9 cellular contexts compared by ENCODE assay signal in genomic region chr6:153790881-153791473, GRCh38.
DNase-seq lines count a peak whose midpoint lies in the region; TF ChIP-seq lines count a peak whose summit lies in the region.
"Had no signal": no experiment of that assay in that cellular context is flagged by ENCODE, and none has a peak within 500 bp of the region (broad histone marks: within the 10 kb centered on the region; RNA-seq: fewer than 3 reads in every experiment).

No MANE protein-coding gene starts in this region.

- DNase-seq in H7 (peak; percentile 10), SK-MEL-5 (ENCODE audit: low read depth, low spot score) (peak; percentile 49), iPS DF 6.9 (ENCODE audit: low read depth, low spot score) (peak; percentile 29), SW480 (ENCODE audit: low spot score) (no peak), hepatic stellate cell (ENCODE audit: low spot score) (no peak)
- DNase-seq in stimulated activated CD4-positive, alpha-beta T cell treated with anti-CD3 and anti-CD28 coated beads, Interleukin-1b, Interleukin-23, amount 100 ng/mL, for 48 hours: no peak
- no peak for DNase-seq in activated CD4-positive, CD25-positive, alpha-beta regulatory T cell (lab: John Stamatoyannopoulos, UW)
- DNase-seq: DMS153 had no signal

- H3K4me1 ChIP-seq in iPS DF 6.9 (ENCODE audit: control insufficient read depth, insufficient read depth, low read length): no peaks in the 10 kb centered on the region

- H3K36me3 ChIP-seq in H7 (replicated peaks; ENCODE audit: control insufficient read depth, insufficient read depth, low read length) (no peaks in the 10 kb centered on the region), iPS DF 6.9 (ENCODE audit: control insufficient read depth, insufficient read depth, low read length) (no peaks in the 10 kb centered on the region)

- no CpG with 5 or more reads among the region's 1 CpG for WGBS in iPS DF 6.9 (ENCODE audit: insufficient coverage, insufficient read length)

- in situ Hi-C loops in SK-MEL-5 (cut with HindIII; ENCODE audit: low pct_unique_long_range_greater_than_20kb, low sequenced_read_pairs): no loop called here

- H3K4me3 ChIP-seq in H7 (ENCODE audit: insufficient read depth, low read depth, low read length) (no peak overlapping the region), iPS DF 6.9 (ENCODE audit: low read length) (no peak overlapping the region)

- no peaks in the 10 kb centered on the region for H3K9me3 ChIP-seq in iPS DF 6.9 (ENCODE audit: control insufficient read depth, insufficient read depth, low read length)

- H3K27ac ChIP-seq in C4-2B (no peak overlapping the region), iPS DF 6.9 (ENCODE audit: low read length) (no peak overlapping the region)

- TF ChIP-seq CTCF in C4-2B (conservative IDR thresholded peaks at IDR 0.05): peak; percentile 41

- H3K27me3 ChIP-seq in H7 (ENCODE audit: control insufficient read depth, insufficient read depth, low read length) (no peaks in the 10 kb centered on the region), iPS DF 6.9 (ENCODE audit: control insufficient read depth, insufficient read depth, low read length) (no peaks in the 10 kb centered on the region)

Comparison
In these comparisons a context has a peak if more than half of its experiments do, and no peak if none do; other contexts are left out.
1. DNase-seq: peak in H7 (single experiment), SK-MEL-5 (single experiment) and iPS DF 6.9 (single experiment); none in SW480 (single experiment), hepatic stellate cell (single experiment), stimulated activated CD4-positive, alpha-beta T cell treated with anti-CD3 and anti-CD28 coated beads, Interleukin-1b, Interleukin-23, amount 100 ng/mL, for 48 hours (single experiment) and activated CD4-positive, CD25-positive, alpha-beta regulatory T cell (0 of 4).